Comparison of ENCODE assay signal across 8 cellular contexts in genomic region chr1:154995301-154995983, GRCh38. TPM values are rescaled to one million over a fixed set of nuclear protein-coding genes. Genes with fewer than 3 reads are reported as not detected.
A peak's percentile ranks its signal among the peaks of the same experiment; 100 is the strongest.
DNase-seq lines count a peak whose midpoint lies in the region; ATAC-seq, FAIRE-seq and TF ChIP-seq lines count a peak whose summit lies in the region.
"Not testable (repeated sequence)": the region's sequence is repeated elsewhere in the genome, so short reads cannot be mapped to it uniquely, and the experiment has no call there.

No MANE protein-coding gene starts in this region.

- not testable (repeated sequence) for H4K20me1 ChIP-seq in GM23248 (ENCODE audit: insufficient read depth)

- H3F3A ChIP-seq in GM23248 (ENCODE audit: insufficient read depth): not testable (repeated sequence)

- DNase-seq in AG10803 (ENCODE audit: low read depth) (peak; percentile 87), GM23248 (peak; percentile 86), NCI-H1694 treated with DMSO at 0.1 percent for 48 hours (lab: John Stamatoyannopoulos, UW) (peak; percentile 46), SIG-M5 treated with dmso at 0.1 percent for 504 hours (lab: John Stamatoyannopoulos, UW; ENCODE audit: unreplicated experiment) (peak; percentile 84), amniotic stem cell (lab: John Stamatoyannopoulos, UW) (peak; percentile 56), fibroblast of gingiva (ENCODE audit: low read depth) (peak; percentile 81), right lobe of liver (peak in 2 of 3 donors; percentile 47 to 64), small intestine (peak; percentile 75)

- TF ChIP-seq POLR2A in right lobe of liver (IDR thresholded peaks at IDR 0.05): not testable (repeated sequence)

- peak; percentile 62 for TF ChIP-seq CTCF in AG10803 (conservative IDR thresholded peaks at IDR 0.05; ENCODE audit: low read length)
- peak; percentile 20 to 40 (median 32) for TF ChIP-seq CTCF in right lobe of liver (IDR thresholded peaks at IDR 0.05)

- H3K27me3 ChIP-seq in GM23248 (replicated peaks; ENCODE audit: insufficient read depth); right lobe of liver; small intestine (ENCODE audit: control insufficient read depth in 2 of 2, insufficient read depth in 2 of 2, low read length in 2 of 2): not testable (repeated sequence)

- H3K79me2 ChIP-seq in GM23248 (ENCODE audit: insufficient read depth): not testable (repeated sequence)

- H3K9ac ChIP-seq in GM23248: not testable (repeated sequence)

- not testable (repeated sequence) for FAIRE-seq in small intestine (lab: Jason Lieb, UNC)

- intact Hi-C loops in right lobe of liver (cut with DNase I): not testable (repeated sequence)

- not testable (repeated sequence) for H2AFZ ChIP-seq in GM23248

- not testable (repeated sequence) for H3K4me3 ChIP-seq in AG10803 (ENCODE audit: low read length); GM23248; right lobe of liver; small intestine (ENCODE audit: low read depth in 1 of 2, low read length in 2 of 2)

- not testable (repeated sequence) for H3K36me3 ChIP-seq in GM23248 (ENCODE audit: low read depth); right lobe of liver; small intestine (ENCODE audit: control insufficient read depth in 2 of 2, insufficient read depth in 2 of 2, low read length in 2 of 2)

- H3K9me3 ChIP-seq in GM23248 (ENCODE audit: low read depth); right lobe of liver; small intestine (ENCODE audit: control insufficient read depth, low read depth): not testable (repeated sequence)

- in situ Hi-C loops in GM23248 (cut with MboI): not testable (repeated sequence)

- H3K4me2 ChIP-seq in GM23248 (ENCODE audit: unreplicated experiment): not testable (repeated sequence)

- 59 to 61% methylated on average over 13 of the region's 13 CpGs for WGBS in GM23248 (ENCODE audit: low coverage in 1 of 2, low lambda C conversion rate in 2 of 2, missing lambda C conversion rate in 2 of 2), 2 experiments
- WGBS in right lobe of liver (ENCODE audit: insufficient coverage, low coverage, low lambda C conversion rate, missing lambda C conversion rate): 50% methylated on average over 7 of the region's 13 CpGs
- WGBS in small intestine, 3 donors: 49 to 63% (median 58%) methylated on average over 10 to 13 of the region's 13 CpGs

- H3K9me2 ChIP-seq in GM23248 (ENCODE audit: insufficient read depth): not testable (repeated sequence)

- H3K27ac ChIP-seq in GM23248 (peak overlapping the region; percentile 36), right lobe of liver (peak overlapping the region in 1 of 3 donors; percentile 56)
- H3K27ac ChIP-seq in small intestine (ENCODE audit: low read depth in 1 of 2, low read length in 1 of 2): not testable (repeated sequence)

- H3K4me1 ChIP-seq in GM23248 (ENCODE audit: insufficient read depth): peaks cover 10% of the 10 kb centered on the region
- peaks cover 0 to 19% (median 4%) of the 10 kb centered on the region in 4 donors for H3K4me1 ChIP-seq in right lobe of liver
- not testable (repeated sequence) for H3K4me1 ChIP-seq in small intestine (ENCODE audit: control insufficient read depth in 2 of 2, insufficient read depth in 1 of 2, low read depth in 1 of 2, low read length in 1 of 2)

- peak in 3 of 4 donors; percentile 41 to 49 (median 42) for ATAC-seq in right lobe of liver

RNA-seq across cellular contexts. Expression of gene LENEP, which starts 2.1 kb away (rescaled TPM):
- not detected in 2 replicates for total RNA-seq in GM23248 (2014; rRNA removed; shearing (Covaris generic))
- polyA plus RNA-seq in GM23248 (2016; fragmentation: Nextera tagmentation; extraction: Ambion mirVana) (not detected in 2 replicates), small intestine (not detected)
- not detected for total RNA-seq in right lobe of liver

RNA-seq across cellular contexts. Expression of gene ZBTB7B, which starts 7.2 kb away (rescaled TPM):
- total RNA-seq in GM23248 (2014; rRNA removed; shearing (Covaris generic)): 16.8 and 27.0 TPM in 2 replicates
- 2.3 and 2.9 TPM in 2 replicates for polyA plus RNA-seq in GM23248 (2016; fragmentation: Nextera tagmentation; extraction: Ambion mirVana)
- 10 to 100 TPM; 35.0 to 83.8 (median 38.8) TPM for total RNA-seq in right lobe of liver
- polyA plus RNA-seq in small intestine: 100 to 1,000 TPM in 2 of 3 donors, 10 to 100 TPM in 1; 93.2 to 222 (median 136) TPM

RNA-seq across cellular contexts. Expression of gene FLAD1, which starts 12.3 kb away (rescaled TPM):
- 15.6 and 21.3 TPM in 2 replicates for total RNA-seq in GM23248 (2014; rRNA removed; shearing (Covaris generic))
- 26.4 and 30.2 TPM in 2 replicates for polyA plus RNA-seq in GM23248 (2016; fragmentation: Nextera tagmentation; extraction: Ambion mirVana)
- 10 to 100 TPM; 18.3 to 33.1 (median 24.6) TPM for total RNA-seq in right lobe of liver
- 10 to 100 TPM; 33.1 to 51.4 (median 35.7) TPM for polyA plus RNA-seq in small intestine

RNA-seq across cellular contexts. Expression of gene CKS1B, which starts 21.0 kb away (rescaled TPM):
- total RNA-seq in GM23248 (2014; rRNA removed; shearing (Covaris generic)): 45.6 and 50.3 TPM in 2 replicates
- polyA plus RNA-seq in GM23248 (2016; fragmentation: Nextera tagmentation; extraction: Ambion mirVana) (113 and 119 TPM in 2 replicates), small intestine (100 to 1,000 TPM in 1 of 3 donors, 10 to 100 TPM in 2; 63.7 to 117 (median 81.3) TPM)
- total RNA-seq in right lobe of liver: 10 to 100 TPM; 14.9 to 51.7 (median 23.1) TPM

RNA-seq across cellular contexts. Expression of gene SHC1, which starts 24.9 kb away (rescaled TPM):
- 295 and 319 TPM in 2 replicates for total RNA-seq in GM23248 (2014; rRNA removed; shearing (Covaris generic))
- polyA plus RNA-seq in GM23248 (2016; fragmentation: Nextera tagmentation; extraction: Ambion mirVana): 275 and 278 TPM in 2 replicates
- 100 to 1,000 TPM in 1 of 6 experiments, 10 to 100 TPM in 5; 44.6 to 108 (median 75.3) TPM for total RNA-seq in right lobe of liver
- polyA plus RNA-seq in small intestine: 10 to 100 TPM; 59.7 to 84.8 (median 67.8) TPM
